Comparison of ENCODE assay signal across 26 cellular contexts in the genomic region with DNA sequence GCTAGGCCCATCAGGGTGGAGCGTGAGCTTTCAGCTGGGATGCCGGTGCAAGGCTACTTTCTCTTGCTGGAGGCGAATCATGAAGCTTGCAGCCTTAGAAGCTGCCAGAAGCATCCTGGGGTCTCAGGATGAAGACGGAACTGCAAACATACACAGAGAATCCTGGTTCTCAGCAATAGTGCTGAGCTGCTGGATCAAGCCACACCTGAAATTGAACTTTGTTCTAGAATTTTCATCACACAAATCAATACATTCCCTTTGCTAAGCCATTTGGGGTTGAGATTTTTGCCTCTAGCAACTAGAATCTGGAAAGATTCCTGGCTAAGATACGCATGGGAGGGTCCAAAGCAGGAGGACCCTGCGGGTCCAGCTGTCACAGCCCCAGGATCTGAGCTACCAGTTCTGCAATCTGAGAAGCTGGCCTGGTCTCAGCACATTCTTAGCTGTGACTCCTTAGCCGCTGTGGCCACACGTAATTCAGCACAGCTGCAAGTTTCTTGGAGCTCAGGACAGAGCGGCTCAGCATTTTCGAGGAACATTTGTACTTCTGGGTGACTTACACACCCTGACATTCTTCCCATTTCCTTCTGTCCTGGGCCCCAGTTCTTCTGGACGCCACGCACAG. TPM values are rescaled to one million over a fixed set of nuclear protein-coding genes. Genes with fewer than 3 reads are reported as not detected.
DNase-seq lines count a peak whose midpoint lies in the region; ATAC-seq and TF ChIP-seq lines count a peak whose summit lies in the region.
"Had no signal": no experiment of that assay in that cellular context is flagged by ENCODE, and none has a peak within 500 bp of the region (broad histone marks: within the 10 kb centered on the region; RNA-seq: fewer than 3 reads in every experiment).

No MANE protein-coding gene starts in this region.

- peaks cover 3% of the 10 kb centered on the region for H3K27me3 Mint-ChIP-seq in mesothelial cell of epicardium (ENCODE audit: low read depth)
- H3K27me3 Mint-ChIP-seq in activated T-cell treated with anti-CD3 and anti-CD28 coated beads, Interleukin-2, amount 50 U/mL, for 24 hours, result peaks cover 31% of the 10 kb centered on the region

- H3K27ac Mint-ChIP-seq in mesothelial cell of epicardium, result no peak overlapping the region
- no peak overlapping the region for H3K27ac Mint-ChIP-seq in activated T-cell treated with anti-CD3 and anti-CD28 coated beads, Interleukin-2, amount 50 U/mL, for 24 hours
- H3K27ac Mint-ChIP-seq: activated CD8-positive, alpha-beta T cell treated with anti-CD3 and anti-CD28 coated beads, Interleukin-2, amount 10 ng/mL, durations not matched to agents 7 days and 5 days had no signal

- DNase-seq in AG04450 (ENCODE audit: low read depth, low spot score), result peak; percentile 7
- peak; percentile 31 for DNase-seq in GM04504 (ENCODE audit: low read depth)
- DNase-seq in cerebellum (ENCODE audit: low spot score), result peak; percentile 59
- DNase-seq in myocyte (ENCODE audit: low read depth), result peak; percentile 95
- DNase-seq in mesothelial cell of epicardium (ENCODE audit: low spot score in 2 of 2, unreplicated experiment in 2 of 2), result no peak
- no peak for DNase-seq in activated T-cell treated with anti-CD3 and anti-CD28 coated beads, Interleukin-2, amount 50 U/mL, for 24 hours
- no peak for DNase-seq in kidney tubule cell (ENCODE audit: low spot score)
- DNase-seq: activated CD8-positive, alpha-beta T cell treated with anti-CD3 and anti-CD28 coated beads, Interleukin-2, amount 10 ng/mL, durations not matched to agents 7 days and 5 days; activated naive CD4-positive, alpha-beta T cell treated with Interleukin-2 at 50 U/mL for 16 hours; activated T-cell treated with anti-CD3 and anti-CD28 coated beads, Interleukin-2, amount 50 U/mL, for 4 hours; amygdala; foreskin melanocyte; Karpas-422; NCI-H1694; nucleus accumbens; spleen; stimulated activated CD4-positive, alpha-beta T cell treated with anti-CD3 and anti-CD28 coated beads, Interleukin-4, amount 100 ng/mL, for 24 hours; stimulated activated naive CD8-positive, alpha-beta T cell treated with anti-CD3 and anti-CD28 coated beads, Interleukin-15, Interleukin-2, amounts not matched to agents 100 U/mL and 50 U/mL, for 24 hours; SW 1271; tibial artery had no signal

- H3K4me3 ChIP-seq in AG04450 (ENCODE audit: low read depth, low read length), result no peak overlapping the region
- H3K4me3 ChIP-seq: dorsolateral prefrontal cortex, hepatocyte, spleen, tibial artery had no signal

- no peaks in the 10 kb centered on the region for H3K9me3 ChIP-seq in AG04450 (ENCODE audit: control insufficient read depth, insufficient read depth, low read length)
- H3K9me3 ChIP-seq: spleen, tibial artery had no signal

- no peaks in the 10 kb centered on the region for H3K36me3 Mint-ChIP-seq in mesothelial cell of epicardium
- H3K36me3 Mint-ChIP-seq in activated T-cell treated with anti-CD3 and anti-CD28 coated beads, Interleukin-2, amount 50 U/mL, for 24 hours (ENCODE audit: low read depth), result no peaks in the 10 kb centered on the region

- H3K9me3 Mint-ChIP-seq in mesothelial cell of epicardium, result no peaks in the 10 kb centered on the region
- H3K9me3 Mint-ChIP-seq in activated T-cell treated with anti-CD3 and anti-CD28 coated beads, Interleukin-2, amount 50 U/mL, for 24 hours, result no peaks in the 10 kb centered on the region
- H3K9me3 Mint-ChIP-seq: activated T-cell treated with anti-CD3 and anti-CD28 coated beads, Interleukin-2, amount 50 U/mL, for 4 hours had no signal

- POLR2A ChIA-PET in AG04450 (lab: Yijun Ruan, JAX), result no interaction called here

- no peak for ATAC-seq in HG03025 (IDR thresholded peaks at IDR 0.05; ENCODE audit: low FRiP score, unreplicated experiment)
- ATAC-seq: activated CD8-positive, alpha-beta T cell treated with anti-CD3 and anti-CD28 coated beads, Interleukin-2, amount 10 ng/mL, durations not matched to agents 7 days and 5 days; activated T-cell treated with anti-CD3 and anti-CD28 coated beads, Interleukin-2, amount 50 U/mL, for 4 hours; stimulated activated naive CD8-positive, alpha-beta T cell treated with anti-CD3 and anti-CD28 coated beads, Interleukin-15, Interleukin-2, amounts not matched to agents 100 U/mL and 50 U/mL, for 24 hours had no signal

- peaks cover 47% of the 10 kb centered on the region for H3K27me3 ChIP-seq in AG04450 (ENCODE audit: control insufficient read depth, insufficient read depth, low read length)
- H3K27me3 ChIP-seq: hepatocyte had no signal

- peaks cover 32% of the 10 kb centered on the region for H3K4me1 Mint-ChIP-seq in mesothelial cell of epicardium
- H3K4me1 Mint-ChIP-seq in activated T-cell treated with anti-CD3 and anti-CD28 coated beads, Interleukin-2, amount 50 U/mL, for 24 hours (ENCODE audit: low read depth), result peaks cover 2% of the 10 kb centered on the region

- CTCF ChIA-PET in AG04450 (lab: Charles Lee), result no interaction called here

- no peak overlapping the region for H3K27ac ChIP-seq in AG04450 (ENCODE audit: low read depth, low read length)
- H3K27ac ChIP-seq: dorsolateral prefrontal cortex, hepatocyte, spleen, tibial artery had no signal

- no peak overlapping the region for H3K4me3 Mint-ChIP-seq in mesothelial cell of epicardium
- H3K4me3 Mint-ChIP-seq in activated T-cell treated with anti-CD3 and anti-CD28 coated beads, Interleukin-2, amount 50 U/mL, for 24 hours, result no peak overlapping the region
- H3K4me3 Mint-ChIP-seq: activated CD8-positive, alpha-beta T cell treated with anti-CD3 and anti-CD28 coated beads, Interleukin-2, amount 10 ng/mL, durations not matched to agents 7 days and 5 days; activated T-cell treated with anti-CD3 and anti-CD28 coated beads, Interleukin-2, amount 50 U/mL, for 4 hours had no signal

- TF ChIP-seq CTCF in AG04450 (IDR thresholded peaks at IDR 0.05; ENCODE audit: low read depth, low read length) (no peak), mesothelial cell of epicardium (IDR thresholded peaks at IDR 0.05; ENCODE audit: unreplicated experiment) (no peak)

RNA-seq across cellular contexts. Expression of a gene that starts 6.6 kb away (rescaled TPM):
- 52.6 and 70.9 TPM in 2 replicates for polyA plus RNA-seq in AG04450 (2011; rRNA removed)
- 53.0 and 79.9 TPM in 2 replicates for polyA minus RNA-seq in AG04450 (2011; rRNA and poly(A)+ RNA removed)
- 32.5 TPM for total RNA-seq in cerebellum
- 83.8 and 96.3 TPM in 2 replicates for total RNA-seq in myocyte
- polyA plus RNA-seq in myocyte (2012), result 134 TPM
- total RNA-seq in mesothelial cell of epicardium, result 193 to 210 TPM (median 208 TPM) in 3 replicates

RNA-seq across cellular contexts. Expression of a gene that starts 11.7 kb away (rescaled TPM):
- not detected in 2 replicates for polyA plus RNA-seq in AG04450 (2011; rRNA removed)
- polyA minus RNA-seq in AG04450 (2011; rRNA and poly(A)+ RNA removed), result not detected in 2 replicates
- total RNA-seq in cerebellum, result 35.0 TPM
- not detected in 2 replicates for total RNA-seq in myocyte
- 0.16 TPM for polyA plus RNA-seq in myocyte (2012)
- 16.1 to 18.4 TPM (median 16.8 TPM) in 3 replicates for total RNA-seq in mesothelial cell of epicardium
- total RNA-seq: activated CD8-positive, alpha-beta T cell treated with anti-CD3 and anti-CD28 coated beads, Interleukin-2, amount 10 ng/mL, durations not matched to agents 7 days and 5 days; activated T-cell treated with anti-CD3 and anti-CD28 coated beads, Interleukin-2, amount 50 U/mL, for 4 hours; endothelial cell of umbilical vein; mucosa of gallbladder; spleen had no signal

RNA-seq across cellular contexts. Expression of a gene that starts 27.0 kb away (rescaled TPM):
- polyA plus RNA-seq in AG04450 (2011; rRNA removed), result not detected in 2 replicates
- not detected in 2 replicates for polyA minus RNA-seq in AG04450 (2011; rRNA and poly(A)+ RNA removed)
- total RNA-seq in cerebellum (2.7 TPM), myocyte (0.05 and 0.21 TPM in 2 replicates), mesothelial cell of epicardium (0.16 to 0.25 TPM in 2 of 3 replicates, not detected in the other)
- 0.06 TPM for polyA plus RNA-seq in myocyte (2012)
- total RNA-seq: activated CD8-positive, alpha-beta T cell treated with anti-CD3 and anti-CD28 coated beads, Interleukin-2, amount 10 ng/mL, durations not matched to agents 7 days and 5 days; activated T-cell treated with anti-CD3 and anti-CD28 coated beads, Interleukin-2, amount 50 U/mL, for 4 hours; endothelial cell of umbilical vein; hepatocyte; lower leg skin had no signal
- polyA plus RNA-seq: endothelial cell of umbilical vein, hepatocyte had no signal

RNA-seq across cellular contexts. Expression of a gene that starts 30.3 kb away (rescaled TPM):
- polyA plus RNA-seq in AG04450 (2011; rRNA removed), result not detected in 2 replicates
- polyA minus RNA-seq in AG04450 (2011; rRNA and poly(A)+ RNA removed), result not detected in 2 replicates
- total RNA-seq in cerebellum (not detected), myocyte (not detected in 2 replicates), mesothelial cell of epicardium (0.36 to 0.84 TPM (median 0.50 TPM) in 3 replicates)
- 0.11 TPM for polyA plus RNA-seq in myocyte (2012)
- total RNA-seq: activated T-cell treated with anti-CD3 and anti-CD28 coated beads, Interleukin-2, amount 50 U/mL, for 4 hours; endothelial cell of umbilical vein had no signal
- polyA plus RNA-seq: endothelial cell of umbilical vein had no signal

RNA-seq across cellular contexts. Expression of a gene that starts 50.1 kb away (rescaled TPM):
- 22.3 and 22.4 TPM in 2 replicates for polyA plus RNA-seq in AG04450 (2011; rRNA removed)
- polyA minus RNA-seq in AG04450 (2011; rRNA and poly(A)+ RNA removed), result 21.9 and 25.5 TPM in 2 replicates
- total RNA-seq in cerebellum (18.8 TPM), myocyte (28.5 and 36.1 TPM in 2 replicates), mesothelial cell of epicardium (49.3 to 52.9 TPM (median 50.1 TPM) in 3 replicates)
- 32.0 TPM for polyA plus RNA-seq in myocyte (2012)

Comparison
In these comparisons a context has a peak if more than half of its experiments do, and no peak if none do; other contexts are left out.
1. DNase-seq: peak in AG04450 (single experiment), GM04504 (single experiment), cerebellum (single experiment) and myocyte (single experiment); none in mesothelial cell of epicardium (0 of 2), activated T-cell treated with anti-CD3 and anti-CD28 coated beads, Interleukin-2, amount 50 U/mL, for 24 hours (single experiment) and kidney tubule cell (single experiment).
2. RNA of a gene that starts 11.7 kb away (total RNA-seq): 35.0 TPM in cerebellum (single experiment) and 16.1 to 18.4 TPM in mesothelial cell of epicardium; not detected in myocyte; every median in the first group is over 10 times any median in the second.